Comparison of ENCODE assay signal across 12 cellular contexts in genomic region chr6:154474636-154475428, GRCh38. TPM values are rescaled to one million over a fixed set of nuclear protein-coding genes. Genes with fewer than 3 reads are reported as not detected.
DNase-seq lines count a peak whose midpoint lies in the region; ATAC-seq, FAIRE-seq and TF ChIP-seq lines count a peak whose summit lies in the region.
"Had no signal": no experiment of that assay in that cellular context is flagged by ENCODE, and none has a peak within 500 bp of the region (broad histone marks: within the 10 kb centered on the region; RNA-seq: fewer than 3 reads in every experiment).

No MANE protein-coding gene starts in this region.

- H3K4me1 ChIP-seq in ascending aorta (peaks cover 5 to 43% of the 10 kb centered on the region in 2 donors), stomach smooth muscle (ENCODE audit: control insufficient read depth, insufficient read depth, low read length) (peaks cover 39% of the 10 kb centered on the region)

- no peaks in the 10 kb centered on the region for H3K36me3 Mint-ChIP-seq in effector memory CD8-positive, alpha-beta T cell (ENCODE audit: insufficient read depth)

- H3K27me3 Mint-ChIP-seq in effector memory CD8-positive, alpha-beta T cell, result peaks cover 12 to 15% of the 10 kb centered on the region in 2 donors

- no peak for TF ChIP-seq POLR2A in H54 (IDR thresholded peaks at IDR 0.05; ENCODE audit: low read depth, low read length)

- FAIRE-seq in H54 (lab: Jason Lieb, UNC), result peak; percentile 77

- no peaks in the 10 kb centered on the region for H3K4me1 Mint-ChIP-seq in effector memory CD8-positive, alpha-beta T cell (ENCODE audit: low read depth in 2 of 2)

- no peak overlapping the region for H3K9ac ChIP-seq in stomach smooth muscle (ENCODE audit: low read length in 2 of 2)

- H3K9me3 ChIP-seq in ascending aorta, result no peaks in the 10 kb centered on the region
- H3K9me3 ChIP-seq in stomach smooth muscle (ENCODE audit: control insufficient read depth in 2 of 2, low read length in 2 of 2), result peaks cover 0 to 3% of the 10 kb centered on the region in 2 donors
- H3K9me3 ChIP-seq: esophagus muscularis mucosa had no signal

- no peak for ATAC-seq in effector memory CD8-positive, alpha-beta T cell (replicated peaks)

- H3K4me3 ChIP-seq in ascending aorta (no peak overlapping the region), stomach smooth muscle (ENCODE audit: low read length in 2 of 2) (no peak overlapping the region)
- H3K4me3 ChIP-seq: esophagus muscularis mucosa had no signal

- H3K36me3 ChIP-seq in ascending aorta, result no peaks in the 10 kb centered on the region
- H3K36me3 ChIP-seq in stomach smooth muscle (ENCODE audit: control insufficient read depth in 2 of 2, insufficient read depth in 2 of 2, low read length in 2 of 2), result no peaks in the 10 kb centered on the region
- H3K36me3 ChIP-seq: esophagus muscularis mucosa had no signal

- H3K27ac Mint-ChIP-seq in effector memory CD8-positive, alpha-beta T cell, result no peak overlapping the region
- H3K27ac Mint-ChIP-seq: activated T-helper 1 cell treated with anti-CD3 and anti-CD28 coated beads, Interleukin-12 subunit alpha, Interleukin-12 subunit beta, Interleukin-2, Interleukin-4 antibody, amounts not matched to agents 30 ng/mL and 10 ng/mL and 1 ng/mL, durations not matched to agents 14 hours and 24 hours and 36 hours had no signal

- TF ChIP-seq CTCF in ascending aorta (IDR thresholded peaks at IDR 0.05), result no peak

- H3K27me3 ChIP-seq in ascending aorta (no peaks in the 10 kb centered on the region), stomach smooth muscle (ENCODE audit: control insufficient read depth in 1 of 2, insufficient read depth in 2 of 2, low read length in 2 of 2) (no peaks in the 10 kb centered on the region)
- H3K27me3 ChIP-seq: esophagus muscularis mucosa had no signal

- H3K4me3 Mint-ChIP-seq in effector memory CD8-positive, alpha-beta T cell, result no peak overlapping the region
- H3K4me3 Mint-ChIP-seq: activated T-helper 1 cell treated with anti-CD3 and anti-CD28 coated beads, Interleukin-12 subunit alpha, Interleukin-12 subunit beta, Interleukin-2, Interleukin-4 antibody, amounts not matched to agents 30 ng/mL and 10 ng/mL and 1 ng/mL, durations not matched to agents 14 hours and 24 hours and 36 hours had no signal

- H3K27ac ChIP-seq in ascending aorta, result peak overlapping the region; percentile 80 to 92
- H3K27ac ChIP-seq in stomach smooth muscle (ENCODE audit: low read length), result peak overlapping the region; percentile 11

- intact Hi-C loops in ascending aorta (cut with DNase I), result loop anchor here (5.0 kb wide), 1 partner anchor 32 kb away; no protein-coding TSS in a partner anchor

- no peaks in the 10 kb centered on the region for H3K9me3 Mint-ChIP-seq in effector memory CD8-positive, alpha-beta T cell

- DNase-seq in H54 (ENCODE audit: insufficient read length, low spot score) (peak; percentile 66), ascending aorta (ENCODE audit: low spot score in 2 of 2) (peak; percentile 51 to 81), hepatic stellate cell (ENCODE audit: low spot score) (peak; percentile 45), mesenteric fat pad (ENCODE audit: low spot score) (no peak), NCI-H524 (lab: John Stamatoyannopoulos, UW) (no peak)
- no peak for DNase-seq in effector memory CD8-positive, alpha-beta T cell
- no peak for DNase-seq in activated CD4-positive, alpha-beta T cell treated with anti-CD3 and anti-CD28 coated beads, Interleukin-2, amount 50 U/mL, for 4 hours
- DNase-seq: NCI-H187; stimulated activated CD4-positive, alpha-beta T cell treated with anti-CD3 and anti-CD28 coated beads, Interleukin-4, amount 100 ng/mL, for 24 hours had no signal

RNA-seq across cellular contexts. Expression of gene CNKSR3, which starts 35.7 kb away (rescaled TPM):
- total RNA-seq in ascending aorta, result 9.7 TPM
- total RNA-seq in mesenteric fat pad, result 9.9 TPM
- total RNA-seq: activated T-helper 1 cell treated with anti-CD3 and anti-CD28 coated beads, Interleukin-12 subunit alpha, Interleukin-12 subunit beta, Interleukin-2, Interleukin-4 antibody, amounts not matched to agents 30 ng/mL and 10 ng/mL and 1 ng/mL, durations not matched to agents 14 hours and 24 hours and 36 hours had no signal

Comparison
In these comparisons a context has a peak if more than half of its experiments do, and no peak if none do; other contexts are left out.
1. DNase-seq: peak in H54 (single experiment), ascending aorta (2 of 2) and hepatic stellate cell (single experiment); none in effector memory CD8-positive, alpha-beta T cell (0 of 3), activated CD4-positive, alpha-beta T cell treated with anti-CD3 and anti-CD28 coated beads, Interleukin-2, amount 50 U/mL, for 4 hours (0 of 2), mesenteric fat pad (single experiment) and NCI-H524 (0 of 2).